ENCODE assay signal across 8 cellular contexts in genomic region chr10:50624154-50624865, GRCh38. TPM values are rescaled to one million over a fixed set of nuclear protein-coding genes. Genes with fewer than 3 reads are reported as not detected.
DNase-seq lines count a peak whose midpoint lies in the region; ATAC-seq, FAIRE-seq and TF ChIP-seq lines count a peak whose summit lies in the region.

No MANE protein-coding gene starts in this region.

- H3K4me3 ChIP-seq in A549 (peak overlapping the region; percentile 89), WERI-Rb-1 (ENCODE audit: low read depth, low read length) (peak overlapping the region; percentile 61), breast epithelium (peak overlapping the region; percentile 92 to 93 (median 93)), smooth muscle cell (peak overlapping the region; percentile 89)

- peak; percentile 52 to 73 for ATAC-seq in A549
- peak; percentile 33 for ATAC-seq in GM18858 (IDR thresholded peaks at IDR 0.05; ENCODE audit: unreplicated experiment)
- peak; percentile 51 for ATAC-seq in HG03095 (IDR thresholded peaks at IDR 0.05; ENCODE audit: unreplicated experiment)

- H3K27me3 ChIP-seq in WERI-Rb-1 (ENCODE audit: insufficient read depth, low read depth, severe bottlenecking) (no peaks in the 10 kb centered on the region), breast epithelium (no peaks in the 10 kb centered on the region), smooth muscle cell (ENCODE audit: low read depth) (no peaks in the 10 kb centered on the region)

- H3K9me3 Mint-ChIP-seq in immature natural killer cell: no peaks in the 10 kb centered on the region

- TF ChIP-seq POLR2A in A549 (IDR thresholded peaks at IDR 0.05; ENCODE audit: low read length): 0 out of 2 replicates have a peak, but pooled peaks have one; percentile 9
- peak; percentile 75 for TF ChIP-seq POLR2A in breast epithelium (IDR thresholded peaks at IDR 0.05)

- TF ChIP-seq RAD21 in A549 (conservative IDR thresholded peaks at IDR 0.05 in 1 of 2, IDR thresholded peaks at IDR 0.05 in 1 of 2): peak in 1 of 2 experiments; percentile 15; a peak in 1 of 5 replicates

- H3K27ac Mint-ChIP-seq in immature natural killer cell: peak overlapping the region; percentile 95 to 99 (median 98)

- no peak for FAIRE-seq in A549 (lab: Jason Lieb, UNC)

- H3K79me2 ChIP-seq in smooth muscle cell (ENCODE audit: low read depth): peaks cover 11% of the 10 kb centered on the region

- H3K9ac ChIP-seq in smooth muscle cell (ENCODE audit: low read depth): peak overlapping the region; percentile 80

- POLR2A ChIA-PET in A549 (lab: Yijun Ruan, JAX): interaction anchor here (0.6 to 2.8 kb wide), 20 partner anchors 11 to 256 kb away, joined by 3 to 24 read pairs (median 4); partner anchors contain the start of gene ASAH2B

- peaks cover 13 to 21% (median 20%) of the 10 kb centered on the region in 3 donors for H3K27me3 Mint-ChIP-seq in immature natural killer cell (ENCODE audit: low read depth in 3 of 3)

- peak overlapping the region; percentile 90 to 98 (median 94) for H3K4me3 Mint-ChIP-seq in immature natural killer cell

- intact Hi-C loops in breast epithelium (cut with DNase I; ENCODE audit: low total_unique reads): no loop called here

- H3K36me3 Mint-ChIP-seq in immature natural killer cell: peaks cover 12 to 13% (median 13%) of the 10 kb centered on the region in 3 donors

- H3K9me3 ChIP-seq in A549 (no peaks in the 10 kb centered on the region), WERI-Rb-1 (ENCODE audit: severe bottlenecking) (no peaks in the 10 kb centered on the region), breast epithelium (no peaks in the 10 kb centered on the region), smooth muscle cell (replicated peaks; ENCODE audit: low read depth) (no peaks in the 10 kb centered on the region)

- peaks cover 14% of the 10 kb centered on the region for H3F3A ChIP-seq in smooth muscle cell (ENCODE audit: low read depth)

- DNase-seq in A549 (ENCODE audit: low read depth in 1 of 2, low spot score in 1 of 2) (peak; percentile 70 to 96), NCI-H2171 treated with DMSO at 0.1 percent for 48 hours (lab: John Stamatoyannopoulos, UW) (peak; percentile 84), WERI-Rb-1 (peak; percentile 90), breast epithelium (ENCODE audit: low spot score in 2 of 2) (peak; percentile 91 to 94), immature natural killer cell (peak; percentile 97 to 98 (median 98)), smooth muscle cell (lab: John Stamatoyannopoulos, UW; ENCODE audit: unreplicated experiment) (peak; percentile 95)

- CTCF ChIA-PET in A549 (lab: Yijun Ruan, JAX): interaction anchor here (0.7 to 1.8 kb wide), 12 partner anchors 16 to 242 kb away, joined by 3 to 9 read pairs (median 4); no protein-coding TSS in a partner anchor

- peaks cover 22% of the 10 kb centered on the region for H4K20me1 ChIP-seq in smooth muscle cell (ENCODE audit: low read depth)

- H2AFZ ChIP-seq in smooth muscle cell (ENCODE audit: low read depth): peak overlapping the region; percentile 99

- TF ChIP-seq CTCF in A549 (IDR thresholded peaks at IDR 0.05): no peak
- no peak for TF ChIP-seq CTCF in WERI-Rb-1 (IDR thresholded peaks at IDR 0.05; ENCODE audit: low read depth, low read length)
- no peak for TF ChIP-seq CTCF in breast epithelium (IDR thresholded peaks at IDR 0.05)
- TF ChIP-seq CTCF in smooth muscle cell (IDR thresholded peaks at IDR 0.05; ENCODE audit: borderline replicate concordance, insufficient read depth, poor library complexity, severe bottlenecking): no peak

- no peak for TF ChIP-seq EP300 in A549 (IDR thresholded peaks at IDR 0.05)

- H3K4me2 ChIP-seq in A549 (peak overlapping the region; percentile 100), smooth muscle cell (peak overlapping the region; percentile 95)

- H3K36me3 ChIP-seq in WERI-Rb-1 (no peaks in the 10 kb centered on the region), breast epithelium (no peaks in the 10 kb centered on the region), smooth muscle cell (ENCODE audit: low read depth) (no peaks in the 10 kb centered on the region)

- peak overlapping the region; percentile 96 to 98 for H3K27ac ChIP-seq in A549
- H3K27ac ChIP-seq in WERI-Rb-1: peak overlapping the region; percentile 97
- peak overlapping the region; percentile 99 to 100 for H3K27ac ChIP-seq in breast epithelium
- peak overlapping the region; percentile 89 for H3K27ac ChIP-seq in smooth muscle cell (ENCODE audit: low read depth)

- peaks cover 18% of the 10 kb centered on the region for H3K4me1 ChIP-seq in A549
- H3K4me1 ChIP-seq in breast epithelium: peaks cover 0 to 8% of the 10 kb centered on the region in 2 donors
- peaks cover 14% of the 10 kb centered on the region for H3K4me1 ChIP-seq in smooth muscle cell (ENCODE audit: low read depth)

- 2% methylated on average over 28 of the region's 58 CpGs for WGBS in A549 (ENCODE audit: missing lambda C conversion rate)
- whole genome bisulfite sequencing in smooth muscle cell (ENCODE audit: low lambda C conversion rate): under 1% methylated on average over 51 of the region's 58 CpGs

- H3K4me1 Mint-ChIP-seq in immature natural killer cell: peaks cover 34 to 45% of the 10 kb centered on the region in 2 donors

TF ChIP-seq in A549, 52 proteins besides CTCF, POLR2A, EP300 and RAD21 (continues in another document):
- TF ChIP-seq PHF8 (IDR thresholded peaks at IDR 0.05; ENCODE audit: borderline replicate concordance, low read depth) (peak; percentile 80), HEYL (CRISPR knock-in tag; IDR thresholded peaks at IDR 0.05) (no peak), NR3C1 (IDR thresholded peaks at IDR 0.05) (no peak), ZNF302 (CRISPR knock-in tag; IDR thresholded peaks at IDR 0.05) (no peak), GATA3 (IDR thresholded peaks at IDR 0.05; ENCODE audit: borderline replicate concordance) (no peak), CBX8 (IDR thresholded peaks at IDR 0.05) (no peak), PBX3 (IDR thresholded peaks at IDR 0.05) (no peak), ATOH8 (CRISPR knock-in tag; IDR thresholded peaks at IDR 0.05; ENCODE audit: low read depth) (no peak), RFX5 (IDR thresholded peaks at IDR 0.05) (0 out of 2 replicates have a peak, but pooled peaks have one; percentile 32), HDAC2 (IDR thresholded peaks at IDR 0.05) (no peak)
- TF ChIP-seq, protein P1, sequence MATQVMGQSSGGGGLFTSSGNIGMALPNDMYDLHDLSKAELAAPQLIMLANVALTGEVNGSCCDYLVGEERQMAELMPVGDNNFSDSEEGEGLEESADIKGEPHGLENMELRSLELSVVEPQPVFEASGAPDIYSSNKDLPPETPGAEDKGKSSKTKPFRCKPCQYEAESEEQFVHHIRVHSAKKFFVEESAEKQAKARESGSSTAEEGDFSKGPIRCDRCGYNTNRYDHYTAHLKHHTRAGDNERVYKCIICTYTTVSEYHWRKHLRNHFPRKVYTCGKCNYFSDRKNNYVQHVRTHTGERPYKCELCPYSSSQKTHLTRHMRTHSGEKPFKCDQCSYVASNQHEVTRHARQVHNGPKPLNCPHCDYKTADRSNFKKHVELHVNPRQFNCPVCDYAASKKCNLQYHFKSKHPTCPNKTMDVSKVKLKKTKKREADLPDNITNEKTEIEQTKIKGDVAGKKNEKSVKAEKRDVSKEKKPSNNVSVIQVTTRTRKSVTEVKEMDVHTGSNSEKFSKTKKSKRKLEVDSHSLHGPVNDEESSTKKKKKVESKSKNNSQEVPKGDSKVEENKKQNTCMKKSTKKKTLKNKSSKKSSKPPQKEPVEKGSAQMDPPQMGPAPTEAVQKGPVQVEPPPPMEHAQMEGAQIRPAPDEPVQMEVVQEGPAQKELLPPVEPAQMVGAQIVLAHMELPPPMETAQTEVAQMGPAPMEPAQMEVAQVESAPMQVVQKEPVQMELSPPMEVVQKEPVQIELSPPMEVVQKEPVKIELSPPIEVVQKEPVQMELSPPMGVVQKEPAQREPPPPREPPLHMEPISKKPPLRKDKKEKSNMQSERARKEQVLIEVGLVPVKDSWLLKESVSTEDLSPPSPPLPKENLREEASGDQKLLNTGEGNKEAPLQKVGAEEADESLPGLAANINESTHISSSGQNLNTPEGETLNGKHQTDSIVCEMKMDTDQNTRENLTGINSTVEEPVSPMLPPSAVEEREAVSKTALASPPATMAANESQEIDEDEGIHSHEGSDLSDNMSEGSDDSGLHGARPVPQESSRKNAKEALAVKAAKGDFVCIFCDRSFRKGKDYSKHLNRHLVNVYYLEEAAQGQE (IDR thresholded peaks at IDR 0.05): no peak
- TF ChIP-seq, protein P2, sequence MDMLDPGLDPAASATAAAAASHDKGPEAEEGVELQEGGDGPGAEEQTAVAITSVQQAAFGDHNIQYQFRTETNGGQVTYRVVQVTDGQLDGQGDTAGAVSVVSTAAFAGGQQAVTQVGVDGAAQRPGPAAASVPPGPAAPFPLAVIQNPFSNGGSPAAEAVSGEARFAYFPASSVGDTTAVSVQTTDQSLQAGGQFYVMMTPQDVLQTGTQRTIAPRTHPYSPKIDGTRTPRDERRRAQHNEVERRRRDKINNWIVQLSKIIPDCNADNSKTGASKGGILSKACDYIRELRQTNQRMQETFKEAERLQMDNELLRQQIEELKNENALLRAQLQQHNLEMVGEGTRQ (IDR thresholded peaks at IDR 0.05): peak; percentile 88

RNA-seq across cellular contexts. Expression of gene SGMS1, which starts 0.6 kb away (rescaled TPM):
- polyA plus RNA-seq in A549 (2011; rRNA removed): 28.2 TPM in 2 replicates
- 15.3 and 21.3 TPM in 2 replicates for polyA plus RNA-seq in A549 (2012; cell fraction: cytosol; rRNA removed)
- polyA plus RNA-seq in A549 (2012; cell fraction: nucleus; rRNA removed): 17.9 and 19.2 TPM in 2 replicates
- 20.2 to 23.2 TPM (median 22.7 TPM) in 3 replicates for polyA plus RNA-seq in A549 (2017; fragmentation: RNase III; extraction: RNeasy Plus Mini Kit Qiagen cat#74134 plus additional on column Dnase treatment)
- polyA minus RNA-seq in A549 (2011; rRNA and poly(A)+ RNA removed): 23.8 and 26.8 TPM in 2 replicates
- total RNA-seq in breast epithelium: 100 to 1,000 TPM in 1 of 3 donors, 10 to 100 TPM in 2; 66.5 to 114 (median 80.1) TPM
- polyA plus RNA-seq in immature natural killer cell: 10 to 100 TPM in 2 of 3 donors, 1 to 10 TPM in 1; 9.2 to 13.3 (median 11.8) TPM
- 14.3 and 20.6 TPM in 2 replicates for total RNA-seq in smooth muscle cell
- 3.9 and 4.0 TPM in 2 replicates for polyA plus RNA-seq in smooth muscle cell

Comparison
In these comparisons a context has a peak if more than half of its experiments do, and no peak if none do; other contexts are left out.
1. Peak in every context shown above with its lines: DNase-seq, ATAC-seq, H3K4me3 ChIP-seq and H3K27ac ChIP-seq.